In genomic region chr17:27521281-27522027, GRCh38 we compare ENCODE assay signal across 15 cellular contexts.
"Had no signal": no experiment of that assay in that cellular context is flagged by ENCODE, and none has a peak within 500 bp of the region (broad histone marks: within the 10 kb centered on the region; RNA-seq: fewer than 3 reads in every experiment).

No MANE protein-coding gene starts in this region.

- H3K9me3 ChIP-seq: gastroesophageal sphincter, neutrophil, thoracic aorta, uterus had no signal

- H3K4me3 Mint-ChIP-seq: activated CD8-positive, alpha-beta memory T cell treated with anti-CD3 and anti-CD28 coated beads, Interleukin-2, amount 10 ng/mL, durations not matched to agents 7 days and 5 days; activated T-cell treated with anti-CD3 and anti-CD28 coated beads, Interleukin-2, amount 50 U/mL, for 24 hours; naive B cell had no signal

- H3K4me3 ChIP-seq: gastroesophageal sphincter, thoracic aorta, uterus had no signal

- H3K27me3 ChIP-seq: gastroesophageal sphincter, neutrophil, uterus had no signal

- H3K36me3 Mint-ChIP-seq: activated CD8-positive, alpha-beta memory T cell treated with anti-CD3 and anti-CD28 coated beads, Interleukin-2, amount 10 ng/mL, durations not matched to agents 7 days and 5 days; naive B cell had no signal

- H3K36me3 ChIP-seq: gastroesophageal sphincter, neutrophil, thoracic aorta, uterus had no signal

- H3K27ac Mint-ChIP-seq: activated CD8-positive, alpha-beta memory T cell treated with anti-CD3 and anti-CD28 coated beads, Interleukin-2, amount 10 ng/mL, durations not matched to agents 7 days and 5 days; activated T-cell treated with anti-CD3 and anti-CD28 coated beads, Interleukin-2, amount 50 U/mL, for 24 hours had no signal

- H3K27ac ChIP-seq: epithelial cell of prostate, neutrophil, thoracic aorta, uterus had no signal

- ATAC-seq: activated CD8-positive, alpha-beta memory T cell treated with anti-CD3 and anti-CD28 coated beads, Interleukin-2, amount 10 ng/mL, durations not matched to agents 7 days and 5 days; gastroesophageal sphincter; stimulated activated naive CD8-positive, alpha-beta T cell treated with anti-CD3 and anti-CD28 coated beads, Interleukin-15, Interleukin-2, amounts not matched to agents 100 U/mL and 50 U/mL, for 24 hours had no signal

- H3K9me3 Mint-ChIP-seq: activated T-cell treated with anti-CD3 and anti-CD28 coated beads, Interleukin-2, amount 50 U/mL, for 24 hours; naive B cell had no signal

- H3K27me3 Mint-ChIP-seq: activated CD8-positive, alpha-beta memory T cell treated with anti-CD3 and anti-CD28 coated beads, Interleukin-2, amount 10 ng/mL, durations not matched to agents 7 days and 5 days; activated T-cell treated with anti-CD3 and anti-CD28 coated beads, Interleukin-2, amount 50 U/mL, for 24 hours; naive B cell had no signal

- DNase-seq: activated CD4-positive, alpha-beta T cell treated with anti-CD3 and anti-CD28 coated beads, Interleukin-2, amount 50 U/mL, for 48 hours; activated CD8-positive, alpha-beta memory T cell treated with anti-CD3 and anti-CD28 coated beads, Interleukin-2, amount 10 ng/mL, durations not matched to agents 7 days and 5 days; activated gamma-delta T cell treated with Interleukin-2 at 50 U/mL for 16 hours; activated T-cell treated with anti-CD3 and anti-CD28 coated beads, Interleukin-2, amount 50 U/mL, for 24 hours; cortex of kidney; effector memory CD4-positive, alpha-beta T cell; naive B cell; stimulated activated CD4-positive, alpha-beta T cell treated with anti-CD3 and anti-CD28 coated beads, Interleukin-12 subunit alpha, Interleukin-12 subunit beta, amount 100 ng/mL, for 4 hours; stimulated activated naive CD8-positive, alpha-beta T cell treated with anti-CD3 and anti-CD28 coated beads, Interleukin-15, Interleukin-2, amounts not matched to agents 100 U/mL and 50 U/mL, for 24 hours; T-helper 2 cell; uterus had no signal
